8 cellular contexts compared by ENCODE assay signal in the genomic region with DNA sequence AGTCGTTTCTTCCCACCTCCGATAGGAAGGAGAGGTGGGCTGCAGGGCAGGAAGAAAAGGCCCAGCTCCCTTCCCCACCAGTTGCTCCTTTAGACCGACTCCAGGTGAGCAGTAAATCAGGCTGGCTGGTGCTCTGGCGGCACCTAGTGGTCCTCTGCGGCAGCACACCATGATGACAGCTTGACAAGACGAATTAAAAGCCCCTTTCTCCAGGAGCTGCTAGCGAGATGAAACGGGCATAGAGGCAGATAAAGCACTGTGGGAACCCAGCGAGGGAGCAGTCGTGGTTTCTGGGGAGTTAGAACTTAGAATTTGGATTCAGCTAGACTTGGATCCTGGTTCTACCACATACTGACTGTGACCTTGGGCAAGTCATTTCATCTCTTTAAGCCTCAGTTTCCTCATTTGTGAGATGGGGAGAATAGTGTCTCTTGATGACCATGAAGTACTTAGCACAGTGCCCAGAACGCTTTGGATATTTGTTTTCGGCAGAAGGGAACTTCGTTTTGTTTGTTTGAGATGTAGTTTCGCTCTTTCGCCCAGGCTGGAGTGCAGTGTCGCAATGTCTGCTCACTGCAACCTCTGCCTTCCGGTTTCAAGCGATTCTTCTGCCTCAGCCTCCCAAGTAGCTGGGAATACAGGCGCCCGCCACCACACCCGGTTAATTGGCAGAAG. TPM values are rescaled to one million over a fixed set of nuclear protein-coding genes. Genes with fewer than 3 reads are reported as not detected.
DNase-seq lines count a peak whose midpoint lies in the region; ATAC-seq, FAIRE-seq and TF ChIP-seq lines count a peak whose summit lies in the region.

No MANE protein-coding gene starts in this region.

- no peaks in the 10 kb centered on the region for H3K27me3 ChIP-seq in bronchial epithelial cell (ENCODE audit: control insufficient read depth, insufficient read depth, low read length)

- peaks cover 0 to 2% of the 10 kb centered on the region in 2 donors for H3K4me1 ChIP-seq in kidney (ENCODE audit: control insufficient read depth in 1 of 2, insufficient read depth in 1 of 2, low read depth in 1 of 2, low read length in 2 of 2)

- ATAC-seq in GM18520 (IDR thresholded peaks at IDR 0.05; ENCODE audit: unreplicated experiment): no peak

- peak in 12 of 14 donors; percentile 10 to 75 (median 42) for DNase-seq in C1 segment of cervical spinal cord (lab: John Stamatoyannopoulos, UW)
- peak; percentile 32 for DNase-seq in HFF-Myc (ENCODE audit: extremely low read depth, low read depth)
- peak; percentile 81 for DNase-seq in NCI-H345 (lab: John Stamatoyannopoulos, UW)
- DNase-seq in activated CD4-positive, CD25-positive, alpha-beta regulatory T cell treated with anti-CD3 and anti-CD28 coated beads, Interleukin-2, amount 50 U/mL, for 16 hours (ENCODE audit: low read depth, low spot score): peak; percentile 80
- DNase-seq in bronchial epithelial cell (ENCODE audit: low read depth): peak; percentile 72
- peak; percentile 85 for DNase-seq in kidney
- DNase-seq in stimulated activated CD4-positive, alpha-beta T cell treated with anti-CD3 and anti-CD28 coated beads, Interleukin-15, amount 100 ng/mL, for 24 hours: peak; percentile 91

- H3K9me3 ChIP-seq in kidney (ENCODE audit: control insufficient read depth in 1 of 2, low read length in 2 of 2): no peaks in the 10 kb centered on the region

- intact Hi-C loops in kidney (cut with DNase I): loop anchor here (10.0 kb wide), 1 partner anchor 204 kb away; no protein-coding TSS in a partner anchor

- H3K4me3 ChIP-seq in HFF-Myc (replicated peaks; ENCODE audit: low read depth, low read length) (no peak overlapping the region), bronchial epithelial cell (ENCODE audit: low read depth, low read length) (no peak overlapping the region), kidney (ENCODE audit: low read length in 2 of 2) (no peak overlapping the region)

- FAIRE-seq in bronchial epithelial cell (lab: Jason Lieb, UNC) (peak; percentile 47), kidney (lab: Jason Lieb, UNC) (no peak)

- H3K9ac ChIP-seq in kidney (ENCODE audit: low read length in 2 of 2): no peak overlapping the region

- H3K27ac ChIP-seq in kidney (ENCODE audit: low read depth in 2 of 2, low read length in 2 of 2): no peak overlapping the region

- peak; percentile 98 for TF ChIP-seq CTCF in HFF-Myc (IDR thresholded peaks at IDR 0.05; ENCODE audit: low read depth, low read length, missing control alignments)
- TF ChIP-seq CTCF in bronchial epithelial cell (IDR thresholded peaks at IDR 0.05; ENCODE audit: insufficient read depth, low read length, severe bottlenecking): peak; percentile 98
- peak; percentile 97 for TF ChIP-seq CTCF in kidney (IDR thresholded peaks at IDR 0.05; ENCODE audit: borderline replicate concordance, extremely low read depth, insufficient read depth)

- no peaks in the 10 kb centered on the region for H3K36me3 ChIP-seq in bronchial epithelial cell (ENCODE audit: control insufficient read depth, insufficient read depth, low read length)
- H3K36me3 ChIP-seq in kidney (ENCODE audit: control insufficient read depth in 1 of 2, insufficient read depth in 2 of 2, low read length in 2 of 2): no peaks in the 10 kb centered on the region

RNA-seq across cellular contexts. Expression of a gene that starts 21.8 kb away (rescaled TPM):
- total RNA-seq in bronchial epithelial cell (under 0.01 and 0.13 TPM in 2 replicates), kidney (13.8 TPM)
- polyA plus RNA-seq in kidney (ENCODE audit: insufficient read depth, low read depth, low replicate concordance): 16.6 TPM

RNA-seq across cellular contexts. Expression of a gene that starts 34.6 kb away (rescaled TPM):
- total RNA-seq in bronchial epithelial cell (4.2 and 10.8 TPM in 2 replicates), kidney (61.3 TPM)
- polyA plus RNA-seq in kidney (ENCODE audit: insufficient read depth, low read depth, low replicate concordance): 17.9 TPM

Comparison
In these comparisons a context has a peak if more than half of its experiments do, and no peak if none do; other contexts are left out.
1. DNase-seq: peak in every context shown above with its lines; median percentile 91 in stimulated activated CD4-positive, alpha-beta T cell treated with anti-CD3 and anti-CD28 coated beads, Interleukin-15, amount 100 ng/mL, for 24 hours; 85 in kidney; 81 in NCI-H345; 80 in activated CD4-positive, CD25-positive, alpha-beta regulatory T cell treated with anti-CD3 and anti-CD28 coated beads, Interleukin-2, amount 50 U/mL, for 16 hours; 72 in bronchial epithelial cell; 42 in C1 segment of cervical spinal cord; 32 in HFF-Myc.
2. RNA of a gene that starts 21.8 kb away (total RNA-seq): 13.8 TPM in kidney (single experiment); under 0.01 to 0.13 TPM in bronchial epithelial cell; every median in the first group is over 10 times any median in the second.
3. Peak in every context shown above with its lines, with median percentiles within 50 percentile points of each other: CTCF ChIP-seq.